6 cellular contexts compared by ENCODE assay signal in the genomic region with DNA sequence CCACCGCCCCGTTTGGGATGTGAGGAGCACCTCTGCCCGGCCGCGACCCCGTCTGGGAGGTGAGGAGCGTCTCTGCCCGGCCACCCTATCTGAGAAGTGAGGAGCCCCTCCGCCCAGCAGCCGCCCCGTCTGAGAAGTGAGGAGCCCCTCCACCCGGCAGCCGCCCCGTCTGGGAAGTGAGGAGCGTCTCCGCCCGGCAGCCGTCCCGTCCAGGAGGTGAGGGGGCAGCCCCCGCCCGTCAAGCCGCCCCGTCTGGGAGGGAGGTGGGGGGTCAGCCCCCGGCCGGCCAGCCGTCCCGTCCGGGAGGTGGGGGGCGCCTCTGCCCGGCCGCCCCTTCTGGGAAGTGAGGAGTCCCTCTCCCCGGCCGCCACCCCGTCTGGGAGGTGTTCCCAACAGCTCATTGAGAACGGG. TPM values are rescaled to one million over a fixed set of nuclear protein-coding genes. Genes with fewer than 3 reads are reported as not detected.
"Had no signal": no experiment of that assay in that cellular context is flagged by ENCODE, and none has a peak within 500 bp of the region (broad histone marks: within the 10 kb centered on the region; RNA-seq: fewer than 3 reads in every experiment).

No MANE protein-coding gene starts in this region.

RNA-seq across cellular contexts. Expression of gene S100A2, which starts 9.4 kb away (rescaled TPM):
- total RNA-seq: H1 had no signal

RNA-seq across cellular contexts. Expression of gene S100A3, which starts 26.0 kb away (rescaled TPM):
- total RNA-seq: GM23338, H9 had no signal
- polyA plus RNA-seq: GM23338 had no signal

RNA-seq across cellular contexts. Expression of gene S100A5, which starts 34.4 kb away (rescaled TPM):
- total RNA-seq: GM23248, GM23338, H1, H4, H7, H9 had no signal
- polyA plus RNA-seq: H1 had no signal
